Comparison of ENCODE assay signal across 9 cellular contexts in genomic region chr14:37587881-37588666, GRCh38. TPM values are rescaled to one million over a fixed set of nuclear protein-coding genes. Genes with fewer than 3 reads are reported as not detected.
A peak's percentile ranks its signal among the peaks of the same experiment; 100 is the strongest.
DNase-seq lines count a peak whose midpoint lies in the region; ATAC-seq and TF ChIP-seq lines count a peak whose summit lies in the region.
"Had no signal": no experiment of that assay in that cellular context is flagged by ENCODE, and none has a peak within 500 bp of the region (broad histone marks: within the 10 kb centered on the region; RNA-seq: fewer than 3 reads in every experiment).

No MANE protein-coding gene starts in this region.

- peaks cover 12% of the 10 kb centered on the region for H3K4me1 Mint-ChIP-seq in type B pancreatic cell (ENCODE audit: unreplicated experiment)

- H3K36me3 Mint-ChIP-seq in type B pancreatic cell, result peaks cover 20% of the 10 kb centered on the region

- no peak for TF ChIP-seq CTCF in type B pancreatic cell (conservative IDR thresholded peaks at IDR 0.05)

- ATAC-seq in left lobe of liver, result peak; percentile 19
- ATAC-seq in HG03565 (IDR thresholded peaks at IDR 0.05; ENCODE audit: unreplicated experiment), result no peak

- no peaks in the 10 kb centered on the region for H3K9me3 Mint-ChIP-seq in type B pancreatic cell

- peak overlapping the region; percentile 88 for H3K27ac Mint-ChIP-seq in type B pancreatic cell

- peak overlapping the region; percentile 85 for H3K4me3 Mint-ChIP-seq in type B pancreatic cell

- peak; percentile 61 for DNase-seq in NCI-H82 (lab: John Stamatoyannopoulos, UW)
- DNase-seq in NCI-H82 treated with DMSO at 0.1 percent for 48 hours (lab: John Stamatoyannopoulos, UW; ENCODE audit: unreplicated experiment), result no peak
- peak; percentile 67 to 82 for DNase-seq in SHP77 (lab: John Stamatoyannopoulos, UW)
- DNase-seq in left lobe of liver (ENCODE audit: low spot score), result no peak
- DNase-seq in type B pancreatic cell (ENCODE audit: extremely low spot score, unreplicated experiment), result no peak
- no peak for DNase-seq in activated gamma-delta T cell (lab: John Stamatoyannopoulos, UW)
- no peak for DNase-seq in anterior cingulate cortex (lab: John Stamatoyannopoulos, UW)

- peaks cover 88% of the 10 kb centered on the region for H3K27me3 Mint-ChIP-seq in type B pancreatic cell

RNA-seq across cellular contexts. Expression of gene FOXA1, which starts 7.0 kb away (rescaled TPM):
- total RNA-seq in left lobe of liver (36.6 TPM), type B pancreatic cell (ENCODE audit: low replicate concordance) (51.0 and 58.9 TPM in 2 replicates)
- total RNA-seq: fibroblast of villous mesenchyme had no signal

RNA-seq across cellular contexts. Expression of gene TTC6, which starts 7.4 kb away (rescaled TPM):
- 5.0 TPM for total RNA-seq in left lobe of liver
- total RNA-seq in type B pancreatic cell (ENCODE audit: low replicate concordance), result 3.0 and 4.6 TPM in 2 replicates

Comparison
In these comparisons a context has a peak if more than half of its experiments do, and no peak if none do; other contexts are left out.
1. DNase-seq: peak in NCI-H82 (single experiment) and SHP77 (2 of 2); none in NCI-H82 treated with DMSO at 0.1 percent for 48 hours (single experiment), left lobe of liver (single experiment), type B pancreatic cell (single experiment), activated gamma-delta T cell (single experiment) and anterior cingulate cortex (0 of 58).